Comparison of ENCODE assay signal across 28 cellular contexts in the genomic region with DNA sequence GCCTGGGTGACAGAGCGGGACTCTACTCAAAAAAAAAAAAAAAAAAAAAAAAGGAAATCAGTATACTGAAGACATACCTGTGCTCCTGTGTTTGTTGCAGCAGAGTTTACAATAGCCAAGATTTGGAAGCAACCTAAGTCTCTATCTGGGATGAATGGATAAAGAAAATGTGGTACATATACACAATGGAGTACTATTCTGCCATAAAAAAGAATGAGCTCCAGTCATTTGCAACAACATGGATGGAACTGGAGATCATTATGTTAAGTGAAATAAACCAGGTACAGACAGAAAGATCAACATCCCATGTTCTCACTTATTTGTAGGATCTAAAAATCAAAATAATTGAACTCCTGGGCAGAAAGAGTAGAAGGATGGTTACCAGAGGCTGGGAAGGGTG. TPM values are rescaled to one million over a fixed set of nuclear protein-coding genes. Genes with fewer than 3 reads are reported as not detected.
DNase-seq lines count a peak whose midpoint lies in the region; ATAC-seq, FAIRE-seq and TF ChIP-seq lines count a peak whose summit lies in the region.
"Had no signal": no experiment of that assay in that cellular context is flagged by ENCODE, and none has a peak within 500 bp of the region (broad histone marks: within the 10 kb centered on the region; RNA-seq: fewer than 3 reads in every experiment).

No MANE protein-coding gene starts in this region.

- no peaks in the 10 kb centered on the region for H3K9me3 Mint-ChIP-seq in T-helper 1 cell treated with Interleukin-12 subunit alpha and Interleukin-12 subunit beta and Interleukin-4 antibody, amounts not matched to agents 30 μg/mL and 1 μg/mL, for 36 hours
- no peaks in the 10 kb centered on the region for H3K9me3 Mint-ChIP-seq in CD4-positive, CD25-positive, alpha-beta regulatory T cell
- no peaks in the 10 kb centered on the region for H3K9me3 Mint-ChIP-seq in activated CD4-positive, alpha-beta memory T cell treated with anti-CD3 and anti-CD28 coated beads for 36 hours
- no peaks in the 10 kb centered on the region for H3K9me3 Mint-ChIP-seq in memory B cell
- H3K9me3 Mint-ChIP-seq: CD8-positive, alpha-beta T cell had no signal

- peak overlapping the region; percentile 41 for H3K27ac Mint-ChIP-seq in T-helper 1 cell treated with Interleukin-12 subunit alpha and Interleukin-12 subunit beta and Interleukin-4 antibody, amounts not matched to agents 30 μg/mL and 1 μg/mL, for 36 hours
- peak overlapping the region in 1 of 3 donors; percentile 37 for H3K27ac Mint-ChIP-seq in CD4-positive, CD25-positive, alpha-beta regulatory T cell
- peak overlapping the region; percentile 61 for H3K27ac Mint-ChIP-seq in activated CD4-positive, alpha-beta memory T cell treated with anti-CD3 and anti-CD28 coated beads for 36 hours
- peak overlapping the region; percentile 82 for H3K27ac Mint-ChIP-seq in memory B cell
- H3K27ac Mint-ChIP-seq: CD8-positive, alpha-beta T cell had no signal

- TF ChIP-seq CTCF in D721Med (IDR thresholded peaks at IDR 0.05; ENCODE audit: insufficient read depth, missing control alignments), result no peak

- intact Hi-C loops in activated CD4-positive, alpha-beta memory T cell treated with anti-CD3 and anti-CD28 coated beads for 36 hours (cut with micrococcal nuclease), result loop anchor here (5.0 kb wide), 1 partner anchor 120 kb away; a partner anchor contains a TSS

- peaks cover 3% of the 10 kb centered on the region for H3K36me3 ChIP-seq in CD4-positive, CD25-positive, alpha-beta regulatory T cell (ENCODE audit: control insufficient read depth, insufficient read depth, low read length)
- H3K36me3 ChIP-seq: BLaER1 had no signal

- peaks cover 79% of the 10 kb centered on the region for H3K36me3 Mint-ChIP-seq in T-helper 1 cell treated with Interleukin-12 subunit alpha and Interleukin-12 subunit beta and Interleukin-4 antibody, amounts not matched to agents 30 μg/mL and 1 μg/mL, for 36 hours (ENCODE audit: low read depth)
- H3K36me3 Mint-ChIP-seq in CD4-positive, CD25-positive, alpha-beta regulatory T cell, result peaks cover 19% of the 10 kb centered on the region
- peaks cover 59% of the 10 kb centered on the region for H3K36me3 Mint-ChIP-seq in activated CD4-positive, alpha-beta memory T cell treated with anti-CD3 and anti-CD28 coated beads for 36 hours
- H3K36me3 Mint-ChIP-seq in memory B cell, result peaks cover 50% of the 10 kb centered on the region
- H3K36me3 Mint-ChIP-seq: CD8-positive, alpha-beta T cell had no signal

- peak overlapping the region; percentile 29 for H3K27ac ChIP-seq in CD4-positive, CD25-positive, alpha-beta regulatory T cell (ENCODE audit: insufficient read depth, low read length, poor library complexity, severe bottlenecking)
- H3K27ac ChIP-seq: BLaER1, HL-60 had no signal

- H3K4me1 ChIP-seq in CD4-positive, CD25-positive, alpha-beta regulatory T cell (ENCODE audit: control insufficient read depth, insufficient read depth, low read length, poor library complexity, severe bottlenecking), result peaks cover 58% of the 10 kb centered on the region

- no peaks in the 10 kb centered on the region for H3K9me3 ChIP-seq in CD4-positive, CD25-positive, alpha-beta regulatory T cell (ENCODE audit: control insufficient read depth in 2 of 2, low read length in 2 of 2)
- H3K9me3 ChIP-seq: Caco-2 had no signal

- POLR2A ChIA-PET in activated CD4-positive, alpha-beta memory T cell treated with anti-CD3 and anti-CD28 coated beads for 36 hours (lab: Charles Lee), result no interaction called here

- H3K4me1 Mint-ChIP-seq in T-helper 1 cell treated with Interleukin-12 subunit alpha and Interleukin-12 subunit beta and Interleukin-4 antibody, amounts not matched to agents 30 μg/mL and 1 μg/mL, for 36 hours (ENCODE audit: low read depth), result peaks cover 82% of the 10 kb centered on the region
- peaks cover 17 to 86% (median 56%) of the 10 kb centered on the region in 4 donors for H3K4me1 Mint-ChIP-seq in CD4-positive, CD25-positive, alpha-beta regulatory T cell
- peaks cover 87% of the 10 kb centered on the region for H3K4me1 Mint-ChIP-seq in activated CD4-positive, alpha-beta memory T cell treated with anti-CD3 and anti-CD28 coated beads for 36 hours (ENCODE audit: low read depth)
- H3K4me1 Mint-ChIP-seq in memory B cell, result peaks cover 77% of the 10 kb centered on the region

- CTCF ChIA-PET in activated CD4-positive, alpha-beta memory T cell treated with anti-CD3 and anti-CD28 coated beads for 36 hours (lab: Charles Lee), result no interaction called here

- no peak for DNase-seq in T-helper 1 cell
- no peak for DNase-seq in CD4-positive, CD25-positive, alpha-beta regulatory T cell
- DNase-seq in activated CD4-positive, alpha-beta memory T cell treated with anti-CD3 and anti-CD28 coated beads for 36 hours, result no peak
- no peak for DNase-seq in memory B cell (ENCODE audit: low spot score in 2 of 2)
- no peak for DNase-seq in D721Med (ENCODE audit: insufficient read length, low spot score)
- DNase-seq: 8988T; Caco-2; CD8-positive, alpha-beta T cell; DMS 273 treated with DMSO at 0.1 percent for 48 hours; DMS79; GF-D8; NCI-H1048; NCI-H1417; NCI-H1694; NCI-H2029 treated with DMSO at 0.1 percent for 48 hours; NCI-H446 treated with DMSO at 0.1 percent for 48 hours; NCI-H526; NCI-H82; NK-92 treated with Interleukin-12 subunit alpha and Interleukin-12 subunit beta, amount 100 ng/mL, for 24 hours; PC-3 had no signal

- no peak overlapping the region for H3K4me3 ChIP-seq in CD4-positive, CD25-positive, alpha-beta regulatory T cell (ENCODE audit: low read depth, low read length)
- H3K4me3 ChIP-seq: BLaER1 had no signal

- H3K4me3 Mint-ChIP-seq in T-helper 1 cell treated with Interleukin-12 subunit alpha and Interleukin-12 subunit beta and Interleukin-4 antibody, amounts not matched to agents 30 μg/mL and 1 μg/mL, for 36 hours, result no peak overlapping the region
- peak overlapping the region in 2 of 4 donors; percentile 17 for H3K4me3 Mint-ChIP-seq in CD4-positive, CD25-positive, alpha-beta regulatory T cell
- H3K4me3 Mint-ChIP-seq in activated CD4-positive, alpha-beta memory T cell treated with anti-CD3 and anti-CD28 coated beads for 36 hours, result no peak overlapping the region
- H3K4me3 Mint-ChIP-seq in memory B cell, result no peak overlapping the region
- H3K4me3 Mint-ChIP-seq: CD8-positive, alpha-beta T cell had no signal

- no peaks in the 10 kb centered on the region for H3K27me3 Mint-ChIP-seq in T-helper 1 cell treated with Interleukin-12 subunit alpha and Interleukin-12 subunit beta and Interleukin-4 antibody, amounts not matched to agents 30 μg/mL and 1 μg/mL, for 36 hours (ENCODE audit: low read depth)
- no peaks in the 10 kb centered on the region for H3K27me3 Mint-ChIP-seq in CD4-positive, CD25-positive, alpha-beta regulatory T cell
- no peaks in the 10 kb centered on the region for H3K27me3 Mint-ChIP-seq in activated CD4-positive, alpha-beta memory T cell treated with anti-CD3 and anti-CD28 coated beads for 36 hours
- no peaks in the 10 kb centered on the region for H3K27me3 Mint-ChIP-seq in memory B cell

- ATAC-seq in CD4-positive, CD25-positive, alpha-beta regulatory T cell (ENCODE audit: low read depth in 2 of 2), result no peak
- ATAC-seq in memory B cell (ENCODE audit: low read depth) (no peak), HG03439 (IDR thresholded peaks at IDR 0.05; ENCODE audit: unreplicated experiment) (no peak), GM21423 (IDR thresholded peaks at IDR 0.05; ENCODE audit: unreplicated experiment) (no peak)
- ATAC-seq: HCT116, PC-3 had no signal

- FAIRE-seq in D721Med (lab: Jason Lieb, UNC), result no peak
- FAIRE-seq: GM12892, GM19239 had no signal

- no peaks in the 10 kb centered on the region for H3K27me3 ChIP-seq in CD4-positive, CD25-positive, alpha-beta regulatory T cell (ENCODE audit: control insufficient read depth, insufficient read depth, low read length)
- H3K27me3 ChIP-seq: BLaER1 had no signal

RNA-seq across cellular contexts. Expression of a gene that starts 22.9 kb away (rescaled TPM):
- 113 TPM for total RNA-seq in CD4-positive, CD25-positive, alpha-beta regulatory T cell
- 10 to 100 TPM in 1 of 4 donors, 1 to 10 TPM in 3; 5.5 to 10.9 (median 7.5) TPM for polyA plus RNA-seq in CD4-positive, CD25-positive, alpha-beta regulatory T cell
- 100 to 1,000 TPM; 107 to 111 TPM for total RNA-seq in activated CD4-positive, alpha-beta memory T cell treated with anti-CD3 and anti-CD28 coated beads for 36 hours
